Comparison of ENCODE assay signal across 1 cellular context in the genomic region with DNA sequence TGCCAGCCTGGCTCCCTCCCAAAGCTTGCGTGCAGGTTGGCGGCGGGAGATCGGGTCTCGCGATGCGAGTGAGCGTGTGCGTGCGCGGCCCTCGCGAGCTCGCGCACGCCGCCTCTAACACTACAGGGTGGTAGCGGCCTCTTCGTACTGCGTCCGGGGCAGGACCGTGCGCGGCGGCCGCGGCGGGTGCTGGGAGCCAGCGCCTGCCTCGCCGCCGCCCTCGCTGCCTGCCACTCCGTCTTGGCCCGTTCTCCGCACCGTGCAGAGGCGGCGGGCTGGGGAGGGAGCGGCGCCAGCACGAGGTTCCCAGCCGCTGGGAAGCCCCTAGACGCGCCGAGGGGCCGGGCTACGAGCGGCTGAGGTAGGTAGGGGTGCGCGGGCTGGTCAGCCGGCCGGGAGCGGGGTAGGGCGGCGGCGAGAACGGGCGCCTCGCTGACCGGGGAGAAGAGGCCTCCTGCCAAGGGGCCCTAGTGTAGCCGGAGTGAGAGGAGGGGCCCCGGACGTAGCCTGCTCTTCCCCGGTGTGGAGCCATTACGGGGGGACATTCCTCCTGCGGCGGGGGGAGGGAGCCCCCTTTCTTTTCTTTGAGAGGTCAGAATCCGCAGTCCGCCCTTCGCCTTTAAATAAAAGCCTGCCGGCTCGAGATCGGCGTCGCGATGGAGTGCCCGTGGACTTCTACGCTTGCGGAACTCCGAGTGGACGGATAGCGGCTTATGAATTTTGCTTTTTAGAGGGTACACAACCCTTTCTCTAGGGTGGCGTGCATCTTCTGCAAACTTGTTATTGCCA.
TF ChIP-seq lines count a peak whose summit lies in the region.

A gene (plus strand): TSS at position 117 of the 789 bp plus-strand sequence. CDS start 8,933 bp downstream, outside the sequence.

TF ChIP-seq in GM12878, 131 proteins besides CTCF, POLR2A, EP300 and RAD21 (continued from another document and continues in another):
- TF ChIP-seq BACH1 (IDR thresholded peaks at IDR 0.05; ENCODE audit: borderline replicate concordance) (peak; percentile 96), EED (IDR thresholded peaks at IDR 0.05; ENCODE audit: low read depth) (0 out of 2 replicates have a peak, but pooled peaks have one; percentile 10), LARP7 (IDR thresholded peaks at IDR 0.05) (peak; percentile 100), IKZF2 (IDR thresholded peaks at IDR 0.05) (no peak), ZBED1 (IDR thresholded peaks at IDR 0.05; ENCODE audit: borderline replicate concordance) (no peak), RFX5 (IDR thresholded peaks at IDR 0.05; ENCODE audit: low read depth, low read length) (no peak), EZH2 (IDR thresholded peaks at IDR 0.05; ENCODE audit: borderline replicate concordance, control insufficient read depth, low read depth, low read length) (no peak), CEBPB (IDR thresholded peaks at IDR 0.05; ENCODE audit: borderline replicate concordance in 1 of 2, low read depth in 2 of 2, low read length in 2 of 2) (no peak), PAX8 (IDR thresholded peaks at IDR 0.05) (no peak), SRF (IDR thresholded peaks at IDR 0.05; ENCODE audit: low read depth in 2 of 2, low read length in 2 of 2) (no peak), RELA (IDR thresholded peaks at IDR 0.05; ENCODE audit: borderline replicate concordance, partially characterized antibody) (peak; percentile 57), TBL1XR1 (IDR thresholded peaks at IDR 0.05; ENCODE audit: low read depth, low read length) (peak; percentile 41; the same call in 1 of the 2 replicates), ESRRA (IDR thresholded peaks at IDR 0.05; ENCODE audit: low read length) (no peak), TARDBP (IDR thresholded peaks at IDR 0.05; ENCODE audit: borderline replicate concordance) (no peak), SMAD5 (IDR thresholded peaks at IDR 0.05; ENCODE audit: low read depth) (peak; percentile 75; the same call in 1 of the 2 replicates), SPI1 (IDR thresholded peaks at IDR 0.05; ENCODE audit: borderline replicate concordance, insufficient read depth, low read depth, low read length) (no peak), DPF2 (IDR thresholded peaks at IDR 0.05) (peak; percentile 89), NFIC (IDR thresholded peaks at IDR 0.05; ENCODE audit: low read depth, low read length) (0 out of 2 replicates have a peak, but pooled peaks have one; percentile 19), MXI1 (IDR thresholded peaks at IDR 0.05; ENCODE audit: low read depth, low read length) (no peak; the same call in none of the 2 replicates), NBN (IDR thresholded peaks at IDR 0.05) (no peak), ZNF24 (IDR thresholded peaks at IDR 0.05) (peak; percentile 52; the same call in 1 of the 2 replicates), CBFB (IDR thresholded peaks at IDR 0.05; ENCODE audit: low read depth) (no peak), CBX5 (IDR thresholded peaks at IDR 0.05; ENCODE audit: low read depth) (0 out of 2 replicates have a peak, but pooled peaks have one; percentile 70), WRNIP1 (IDR thresholded peaks at IDR 0.05; ENCODE audit: borderline replicate concordance, low read depth, low read length) (no peak), STAT1 (conservative IDR thresholded peaks at IDR 0.05) (no peak; the same call in 1 of the 2 replicates), ZNF622 (IDR thresholded peaks at IDR 0.05) (no peak), STAT3 (IDR thresholded peaks at IDR 0.05; ENCODE audit: low read depth, low read length) (no peak), NR2F1 (conservative IDR thresholded peaks at IDR 0.05) (peak; percentile 57; the same call in 1 of the 2 replicates), ZNF217 (IDR thresholded peaks at IDR 0.05) (peak; percentile 31; the same call in 1 of the 2 replicates), RUNX3 (IDR thresholded peaks at IDR 0.05; ENCODE audit: low read length) (peak; percentile 11)
- TF ChIP-seq, protein P1, sequence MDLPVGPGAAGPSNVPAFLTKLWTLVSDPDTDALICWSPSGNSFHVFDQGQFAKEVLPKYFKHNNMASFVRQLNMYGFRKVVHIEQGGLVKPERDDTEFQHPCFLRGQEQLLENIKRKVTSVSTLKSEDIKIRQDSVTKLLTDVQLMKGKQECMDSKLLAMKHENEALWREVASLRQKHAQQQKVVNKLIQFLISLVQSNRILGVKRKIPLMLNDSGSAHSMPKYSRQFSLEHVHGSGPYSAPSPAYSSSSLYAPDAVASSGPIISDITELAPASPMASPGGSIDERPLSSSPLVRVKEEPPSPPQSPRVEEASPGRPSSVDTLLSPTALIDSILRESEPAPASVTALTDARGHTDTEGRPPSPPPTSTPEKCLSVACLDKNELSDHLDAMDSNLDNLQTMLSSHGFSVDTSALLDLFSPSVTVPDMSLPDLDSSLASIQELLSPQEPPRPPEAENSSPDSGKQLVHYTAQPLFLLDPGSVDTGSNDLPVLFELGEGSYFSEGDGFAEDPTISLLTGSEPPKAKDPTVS (IDR thresholded peaks at IDR 0.05; ENCODE audit: low read depth, low read length), result no peak
- TF ChIP-seq, protein P2, sequence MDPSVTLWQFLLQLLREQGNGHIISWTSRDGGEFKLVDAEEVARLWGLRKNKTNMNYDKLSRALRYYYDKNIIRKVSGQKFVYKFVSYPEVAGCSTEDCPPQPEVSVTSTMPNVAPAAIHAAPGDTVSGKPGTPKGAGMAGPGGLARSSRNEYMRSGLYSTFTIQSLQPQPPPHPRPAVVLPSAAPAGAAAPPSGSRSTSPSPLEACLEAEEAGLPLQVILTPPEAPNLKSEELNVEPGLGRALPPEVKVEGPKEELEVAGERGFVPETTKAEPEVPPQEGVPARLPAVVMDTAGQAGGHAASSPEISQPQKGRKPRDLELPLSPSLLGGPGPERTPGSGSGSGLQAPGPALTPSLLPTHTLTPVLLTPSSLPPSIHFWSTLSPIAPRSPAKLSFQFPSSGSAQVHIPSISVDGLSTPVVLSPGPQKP (IDR thresholded peaks at IDR 0.05; ENCODE audit: low read depth, low read length), result no peak
- TF ChIP-seq, protein P3, sequence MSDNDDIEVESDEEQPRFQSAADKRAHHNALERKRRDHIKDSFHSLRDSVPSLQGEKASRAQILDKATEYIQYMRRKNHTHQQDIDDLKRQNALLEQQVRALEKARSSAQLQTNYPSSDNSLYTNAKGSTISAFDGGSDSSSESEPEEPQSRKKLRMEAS (IDR thresholded peaks at IDR 0.05; ENCODE audit: low read depth, low read length), result peak; percentile 81; the same call in 1 of the 2 replicates
- TF ChIP-seq, protein P4, sequence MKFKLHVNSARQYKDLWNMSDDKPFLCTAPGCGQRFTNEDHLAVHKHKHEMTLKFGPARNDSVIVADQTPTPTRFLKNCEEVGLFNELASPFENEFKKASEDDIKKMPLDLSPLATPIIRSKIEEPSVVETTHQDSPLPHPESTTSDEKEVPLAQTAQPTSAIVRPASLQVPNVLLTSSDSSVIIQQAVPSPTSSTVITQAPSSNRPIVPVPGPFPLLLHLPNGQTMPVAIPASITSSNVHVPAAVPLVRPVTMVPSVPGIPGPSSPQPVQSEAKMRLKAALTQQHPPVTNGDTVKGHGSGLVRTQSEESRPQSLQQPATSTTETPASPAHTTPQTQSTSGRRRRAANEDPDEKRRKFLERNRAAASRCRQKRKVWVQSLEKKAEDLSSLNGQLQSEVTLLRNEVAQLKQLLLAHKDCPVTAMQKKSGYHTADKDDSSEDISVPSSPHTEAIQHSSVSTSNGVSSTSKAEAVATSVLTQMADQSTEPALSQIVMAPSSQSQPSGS (IDR thresholded peaks at IDR 0.05; ENCODE audit: low read length), result no peak
- TF ChIP-seq, protein P5, sequence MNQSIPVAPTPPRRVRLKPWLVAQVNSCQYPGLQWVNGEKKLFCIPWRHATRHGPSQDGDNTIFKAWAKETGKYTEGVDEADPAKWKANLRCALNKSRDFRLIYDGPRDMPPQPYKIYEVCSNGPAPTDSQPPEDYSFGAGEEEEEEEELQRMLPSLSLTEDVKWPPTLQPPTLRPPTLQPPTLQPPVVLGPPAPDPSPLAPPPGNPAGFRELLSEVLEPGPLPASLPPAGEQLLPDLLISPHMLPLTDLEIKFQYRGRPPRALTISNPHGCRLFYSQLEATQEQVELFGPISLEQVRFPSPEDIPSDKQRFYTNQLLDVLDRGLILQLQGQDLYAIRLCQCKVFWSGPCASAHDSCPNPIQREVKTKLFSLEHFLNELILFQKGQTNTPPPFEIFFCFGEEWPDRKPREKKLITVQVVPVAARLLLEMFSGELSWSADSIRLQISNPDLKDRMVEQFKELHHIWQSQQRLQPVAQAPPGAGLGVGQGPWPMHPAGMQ (IDR thresholded peaks at IDR 0.05; ENCODE audit: borderline replicate concordance), result peak; percentile 52; the same call in 1 of the 2 replicates
- TF ChIP-seq, protein P6, sequence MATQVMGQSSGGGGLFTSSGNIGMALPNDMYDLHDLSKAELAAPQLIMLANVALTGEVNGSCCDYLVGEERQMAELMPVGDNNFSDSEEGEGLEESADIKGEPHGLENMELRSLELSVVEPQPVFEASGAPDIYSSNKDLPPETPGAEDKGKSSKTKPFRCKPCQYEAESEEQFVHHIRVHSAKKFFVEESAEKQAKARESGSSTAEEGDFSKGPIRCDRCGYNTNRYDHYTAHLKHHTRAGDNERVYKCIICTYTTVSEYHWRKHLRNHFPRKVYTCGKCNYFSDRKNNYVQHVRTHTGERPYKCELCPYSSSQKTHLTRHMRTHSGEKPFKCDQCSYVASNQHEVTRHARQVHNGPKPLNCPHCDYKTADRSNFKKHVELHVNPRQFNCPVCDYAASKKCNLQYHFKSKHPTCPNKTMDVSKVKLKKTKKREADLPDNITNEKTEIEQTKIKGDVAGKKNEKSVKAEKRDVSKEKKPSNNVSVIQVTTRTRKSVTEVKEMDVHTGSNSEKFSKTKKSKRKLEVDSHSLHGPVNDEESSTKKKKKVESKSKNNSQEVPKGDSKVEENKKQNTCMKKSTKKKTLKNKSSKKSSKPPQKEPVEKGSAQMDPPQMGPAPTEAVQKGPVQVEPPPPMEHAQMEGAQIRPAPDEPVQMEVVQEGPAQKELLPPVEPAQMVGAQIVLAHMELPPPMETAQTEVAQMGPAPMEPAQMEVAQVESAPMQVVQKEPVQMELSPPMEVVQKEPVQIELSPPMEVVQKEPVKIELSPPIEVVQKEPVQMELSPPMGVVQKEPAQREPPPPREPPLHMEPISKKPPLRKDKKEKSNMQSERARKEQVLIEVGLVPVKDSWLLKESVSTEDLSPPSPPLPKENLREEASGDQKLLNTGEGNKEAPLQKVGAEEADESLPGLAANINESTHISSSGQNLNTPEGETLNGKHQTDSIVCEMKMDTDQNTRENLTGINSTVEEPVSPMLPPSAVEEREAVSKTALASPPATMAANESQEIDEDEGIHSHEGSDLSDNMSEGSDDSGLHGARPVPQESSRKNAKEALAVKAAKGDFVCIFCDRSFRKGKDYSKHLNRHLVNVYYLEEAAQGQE (IDR thresholded peaks at IDR 0.05; ENCODE audit: low read depth, low read length), result 0 out of 2 replicates have a peak, but pooled peaks have one; percentile 42
- TF ChIP-seq, protein P7, sequence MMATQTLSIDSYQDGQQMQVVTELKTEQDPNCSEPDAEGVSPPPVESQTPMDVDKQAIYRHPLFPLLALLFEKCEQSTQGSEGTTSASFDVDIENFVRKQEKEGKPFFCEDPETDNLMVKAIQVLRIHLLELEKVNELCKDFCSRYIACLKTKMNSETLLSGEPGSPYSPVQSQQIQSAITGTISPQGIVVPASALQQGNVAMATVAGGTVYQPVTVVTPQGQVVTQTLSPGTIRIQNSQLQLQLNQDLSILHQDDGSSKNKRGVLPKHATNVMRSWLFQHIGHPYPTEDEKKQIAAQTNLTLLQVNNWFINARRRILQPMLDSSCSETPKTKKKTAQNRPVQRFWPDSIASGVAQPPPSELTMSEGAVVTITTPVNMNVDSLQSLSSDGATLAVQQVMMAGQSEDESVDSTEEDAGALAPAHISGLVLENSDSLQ (IDR thresholded peaks at IDR 0.05), result no peak
- TF ChIP-seq, protein P8, sequence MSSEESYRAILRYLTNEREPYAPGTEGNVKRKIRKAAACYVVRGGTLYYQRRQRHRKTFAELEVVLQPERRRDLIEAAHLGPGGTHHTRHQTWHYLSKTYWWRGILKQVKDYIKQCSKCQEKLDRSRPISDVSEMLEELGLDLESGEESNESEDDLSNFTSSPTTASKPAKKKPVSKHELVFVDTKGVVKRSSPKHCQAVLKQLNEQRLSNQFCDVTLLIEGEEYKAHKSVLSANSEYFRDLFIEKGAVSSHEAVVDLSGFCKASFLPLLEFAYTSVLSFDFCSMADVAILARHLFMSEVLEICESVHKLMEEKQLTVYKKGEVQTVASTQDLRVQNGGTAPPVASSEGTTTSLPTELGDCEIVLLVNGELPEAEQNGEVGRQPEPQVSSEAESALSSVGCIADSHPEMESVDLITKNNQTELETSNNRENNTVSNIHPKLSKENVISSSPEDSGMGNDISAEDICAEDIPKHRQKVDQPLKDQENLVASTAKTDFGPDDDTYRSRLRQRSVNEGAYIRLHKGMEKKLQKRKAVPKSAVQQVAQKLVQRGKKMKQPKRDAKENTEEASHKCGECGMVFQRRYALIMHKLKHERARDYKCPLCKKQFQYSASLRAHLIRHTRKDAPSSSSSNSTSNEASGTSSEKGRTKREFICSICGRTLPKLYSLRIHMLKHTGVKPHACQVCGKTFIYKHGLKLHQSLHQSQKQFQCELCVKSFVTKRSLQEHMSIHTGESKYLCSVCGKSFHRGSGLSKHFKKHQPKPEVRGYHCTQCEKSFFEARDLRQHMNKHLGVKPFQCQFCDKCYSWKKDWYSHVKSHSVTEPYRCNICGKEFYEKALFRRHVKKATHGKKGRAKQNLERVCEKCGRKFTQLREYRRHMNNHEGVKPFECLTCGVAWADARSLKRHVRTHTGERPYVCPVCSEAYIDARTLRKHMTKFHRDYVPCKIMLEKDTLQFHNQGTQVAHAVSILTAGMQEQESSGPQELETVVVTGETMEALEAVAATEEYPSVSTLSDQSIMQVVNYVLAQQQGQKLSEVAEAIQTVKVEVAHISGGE (CRISPR knock-in tag; IDR thresholded peaks at IDR 0.05), result peak; percentile 35; the same call in 1 of the 2 replicates
